Comparison of ENCODE assay signal across 10 cellular contexts in genomic region chr1:89546082-89546889, GRCh38. TPM values are rescaled to one million over a fixed set of nuclear protein-coding genes. Genes with fewer than 3 reads are reported as not detected.
DNase-seq lines count a peak whose midpoint lies in the region; ATAC-seq, FAIRE-seq and TF ChIP-seq lines count a peak whose summit lies in the region.
"Had no signal": no experiment of that assay in that cellular context is flagged by ENCODE, and none has a peak within 500 bp of the region (broad histone marks: within the 10 kb centered on the region; RNA-seq: fewer than 3 reads in every experiment).

No MANE protein-coding gene starts in this region.

- peak; percentile 63 for FAIRE-seq in keratinocyte (lab: Jason Lieb, UNC)

- H3K4me1 Mint-ChIP-seq in endothelial cell (ENCODE audit: unreplicated experiment) (peaks cover 15% of the 10 kb centered on the region), osteocyte (ENCODE audit: unreplicated experiment) (peaks cover 19% of the 10 kb centered on the region)

- H3K9me1 ChIP-seq in keratinocyte (ENCODE audit: control insufficient read depth, extremely low read depth, insufficient read depth, low read length) = no peaks in the 10 kb centered on the region

- DNase-seq in AG08395 (ENCODE audit: low spot score) = peak; percentile 58
- peak; percentile 43 for DNase-seq in adipocyte (ENCODE audit: low read depth)
- no peak for DNase-seq in keratinocyte (ENCODE audit: low read depth, low spot score)
- no peak for DNase-seq in NCI-H82 (lab: John Stamatoyannopoulos, UW)
- DNase-seq in NCI-H1694 treated with DMSO at 0.1 percent for 48 hours (lab: John Stamatoyannopoulos, UW) = no peak
- no peak for DNase-seq in endothelial cell (ENCODE audit: low spot score)
- no peak for DNase-seq in osteocyte (ENCODE audit: extremely low spot score, unreplicated experiment)
- DNase-seq: activated naive CD8-positive, alpha-beta T cell treated with anti-CD3 and anti-CD28 coated beads, Interleukin-2, amount 10 ng/mL, durations not matched to agents 7 days and 5 days; H9 had no signal

- H3K27ac ChIP-seq in keratinocyte (ENCODE audit: control insufficient read depth, insufficient read depth, low read length) = peak overlapping the region; percentile 33

- H3K4me3 Mint-ChIP-seq in endothelial cell (ENCODE audit: unreplicated experiment) = no peak overlapping the region
- H3K4me3 Mint-ChIP-seq in osteocyte (ENCODE audit: unreplicated experiment) = no peak overlapping the region
- H3K4me3 Mint-ChIP-seq: H9 had no signal

- H3K27me3 ChIP-seq in adipocyte (replicated peaks; ENCODE audit: control insufficient read depth, insufficient read depth, low read length) (no peaks in the 10 kb centered on the region), keratinocyte (ENCODE audit: control insufficient read depth, extremely low read depth, insufficient read depth, low read length) (no peaks in the 10 kb centered on the region)

- H3K36me3 ChIP-seq in adipocyte (ENCODE audit: control insufficient read depth, insufficient read depth, low read length, severe bottlenecking) (no peaks in the 10 kb centered on the region), keratinocyte (ENCODE audit: control insufficient read depth in 2 of 2, extremely low read depth in 1 of 2, insufficient read depth in 2 of 2, low read length in 2 of 2) (no peaks in the 10 kb centered on the region)

- H3K27me3 Mint-ChIP-seq in endothelial cell (ENCODE audit: unreplicated experiment) (no peaks in the 10 kb centered on the region), osteocyte (ENCODE audit: unreplicated experiment) (no peaks in the 10 kb centered on the region)
- H3K27me3 Mint-ChIP-seq: activated naive CD8-positive, alpha-beta T cell treated with anti-CD3 and anti-CD28 coated beads, Interleukin-2, amount 10 ng/mL, durations not matched to agents 7 days and 5 days had no signal

- H3K9me3 ChIP-seq in adipocyte (ENCODE audit: control insufficient read depth, low read length) = no peaks in the 10 kb centered on the region
- no peaks in the 10 kb centered on the region for H3K9me3 ChIP-seq in keratinocyte (ENCODE audit: control insufficient read depth, low read depth, low read length)

- peak overlapping the region; percentile 18 for H3K4me2 ChIP-seq in keratinocyte (ENCODE audit: control insufficient read depth, extremely low read depth, insufficient read depth, low read depth, low read length)

- H3K36me3 Mint-ChIP-seq in endothelial cell (ENCODE audit: low read depth, unreplicated experiment) (peaks cover 3% of the 10 kb centered on the region), osteocyte (ENCODE audit: unreplicated experiment) (no peaks in the 10 kb centered on the region)

- H2AFZ ChIP-seq in keratinocyte (ENCODE audit: control insufficient read depth, low read length) = no peak overlapping the region

- H3K27ac Mint-ChIP-seq in endothelial cell (ENCODE audit: unreplicated experiment) = no peak overlapping the region
- H3K27ac Mint-ChIP-seq in osteocyte (ENCODE audit: unreplicated experiment) = no peak overlapping the region
- H3K27ac Mint-ChIP-seq: H9 had no signal

- H3K4me3 ChIP-seq in adipocyte (ENCODE audit: low read length) = peak overlapping the region; percentile 6
- H3K4me3 ChIP-seq in keratinocyte (ENCODE audit: control insufficient read depth in 2 of 3, extremely low read depth in 1 of 3, insufficient read depth in 2 of 3, low read depth in 1 of 3, low read length in 3 of 3) = no peak overlapping the region

- no peak for TF ChIP-seq CTCF in keratinocyte (optimal IDR thresholded peaks at IDR 0.05 in 1 of 3, IDR thresholded peaks at IDR 0.05 in 1 of 3, conservative IDR thresholded peaks at IDR 0.05 in 1 of 3; ENCODE audit: extremely low read depth in 1 of 3, insufficient read depth in 2 of 3, low read length in 3 of 3)
- no peak for TF ChIP-seq CTCF in endothelial cell (IDR thresholded peaks at IDR 0.05; ENCODE audit: unreplicated experiment)
- TF ChIP-seq CTCF in osteocyte (IDR thresholded peaks at IDR 0.05) = no peak

- no peak overlapping the region for H3K9ac ChIP-seq in adipocyte (ENCODE audit: low read length)
- no peak overlapping the region for H3K9ac ChIP-seq in keratinocyte (ENCODE audit: control insufficient read depth, extremely low read depth, insufficient read depth, low read length)

- no peaks in the 10 kb centered on the region for H4K20me1 ChIP-seq in keratinocyte (ENCODE audit: control insufficient read depth, extremely low read depth, insufficient read depth, low read length)

- H3K4me1 ChIP-seq in adipocyte (ENCODE audit: control insufficient read depth, insufficient read depth, low read length) (peaks cover 45% of the 10 kb centered on the region), keratinocyte (ENCODE audit: control insufficient read depth, extremely low read depth, insufficient read depth, low read length) (peaks cover 35% of the 10 kb centered on the region)

- peak; percentile 35 for ATAC-seq in GM18868 (IDR thresholded peaks at IDR 0.05; ENCODE audit: unreplicated experiment)

- no peaks in the 10 kb centered on the region for H3K79me2 ChIP-seq in keratinocyte (ENCODE audit: control insufficient read depth, insufficient read depth, low read length)

- H3K9me3 Mint-ChIP-seq in endothelial cell (ENCODE audit: unreplicated experiment) = no peaks in the 10 kb centered on the region
- no peaks in the 10 kb centered on the region for H3K9me3 Mint-ChIP-seq in osteocyte (ENCODE audit: unreplicated experiment)
- H3K9me3 Mint-ChIP-seq: activated naive CD8-positive, alpha-beta T cell treated with anti-CD3 and anti-CD28 coated beads, Interleukin-2, amount 10 ng/mL, durations not matched to agents 7 days and 5 days; H9 had no signal

- dilution Hi-C loops in keratinocyte (cut with MboI; ENCODE audit: extremely low pct_ligation_motif_present, low sequenced_read_pairs) = no loop called here

RNA-seq across cellular contexts. Expression of gene LRRC8B, which starts 21.7 kb away (rescaled TPM):
- polyA plus RNA-seq in keratinocyte = 1.3 to 2.0 TPM (median 1.5 TPM) in 3 replicates
- 1.1 TPM for polyA plus RNA-seq in keratinocyte (2011; ENCODE audit: low read depth)
- 0.95 and 2.2 TPM in 2 replicates for polyA plus RNA-seq in keratinocyte (2011; cell fraction: cytosol; rRNA removed)
- 2.3 and 3.0 TPM in 2 replicates for polyA plus RNA-seq in keratinocyte (2011; cell fraction: nucleus; rRNA removed)
- 0.85 and 3.3 TPM in 2 replicates for polyA plus RNA-seq in keratinocyte (2012; ENCODE audit: low replicate concordance)
- 3.0 to 7.3 TPM (median 4.6 TPM) in 3 replicates for polyA minus RNA-seq in keratinocyte
- polyA minus RNA-seq in keratinocyte (2011; cell fraction: cytosol; rRNA and poly(A)+ RNA removed) = 4.8 TPM
- polyA minus RNA-seq in keratinocyte (2011; cell fraction: nucleus; rRNA and poly(A)+ RNA removed) = 2.6 and 4.2 TPM in 2 replicates
- total RNA-seq in endothelial cell (ENCODE audit: unreplicated experiment) (14.5 TPM), osteocyte (2.3 and 4.1 TPM in 2 replicates)

Comparison
In these comparisons a context has a peak if more than half of its experiments do, and no peak if none do; other contexts are left out.
1. DNase-seq: peak in AG08395 (single experiment) and adipocyte (single experiment); none in keratinocyte (single experiment), NCI-H82 (single experiment), NCI-H1694 treated with DMSO at 0.1 percent for 48 hours (single experiment), endothelial cell (single experiment) and osteocyte (single experiment).